In genomic region chr15:64216161-64216560, GRCh38 we compare ENCODE assay signal across 2 cellular contexts.
TF ChIP-seq lines count a peak whose summit lies in the region.

No MANE protein-coding gene starts in this region.

TF ChIP-seq in WTC11, 78 proteins besides CTCF, POLR2A, EP300 and RAD21 (continued from another document):
- TF ChIP-seq ATF6 (CRISPR knock-in tag; IDR thresholded peaks at IDR 0.05) (no peak), FOXP4 (CRISPR knock-in tag; IDR thresholded peaks at IDR 0.05) (no peak), ZBTB21 (CRISPR knock-in tag; IDR thresholded peaks at IDR 0.05; ENCODE audit: borderline replicate concordance) (no peak), ZNF138 (CRISPR knock-in tag; conservative IDR thresholded peaks at IDR 0.05) (no peak), ZMAT4 (CRISPR knock-in tag; IDR thresholded peaks at IDR 0.05) (no peak), FOXJ3 (CRISPR knock-in tag; IDR thresholded peaks at IDR 0.05; ENCODE audit: borderline replicate concordance) (no peak), HMGXB4 (CRISPR knock-in tag; IDR thresholded peaks at IDR 0.05) (no peak)

TF ChIP-seq in HepG2, 621 proteins besides CTCF, POLR2A, EP300 and RAD21 (continued from another document):
- TF ChIP-seq ZBTB40 (IDR thresholded peaks at IDR 0.05) (no peak), ZBTB40 (CRISPR knock-in tag; IDR thresholded peaks at IDR 0.05) (no peak), MTF2 (CRISPR knock-in tag; IDR thresholded peaks at IDR 0.05; ENCODE audit: borderline replicate concordance) (no peak), ZNF598 (CRISPR knock-in tag; IDR thresholded peaks at IDR 0.05; ENCODE audit: borderline replicate concordance) (no peak)
TF ChIP-seq in HepG2: peak in this region for 0.
